ENCODE assay signal across 38 cellular contexts in the genomic region with DNA sequence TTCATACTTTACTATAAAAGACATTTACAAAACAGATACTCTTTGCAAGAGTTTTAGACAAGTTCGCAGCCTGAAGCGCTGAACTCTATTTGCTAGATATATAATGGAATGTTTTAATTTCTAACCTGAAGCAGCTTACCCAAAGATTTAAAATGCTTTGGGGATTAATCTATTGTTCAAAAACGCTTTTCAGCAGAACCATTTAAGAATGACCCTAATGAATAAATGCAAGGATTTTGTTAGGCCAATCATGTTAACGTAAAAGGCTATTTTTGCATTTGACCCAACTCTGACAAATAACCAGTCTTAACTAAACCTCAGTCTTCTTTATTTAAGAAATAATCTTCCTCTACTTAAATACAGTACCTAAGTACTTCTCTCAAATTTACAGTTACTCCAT.
"Had no signal": no experiment of that assay in that cellular context is flagged by ENCODE, and none has a peak within 500 bp of the region (broad histone marks: within the 10 kb centered on the region; RNA-seq: fewer than 3 reads in every experiment).

No MANE protein-coding gene starts in this region.

- H3K4me3 ChIP-seq: adrenal gland, ascending aorta, body of pancreas, breast epithelium, cardiac muscle cell had no signal

- H3K27ac ChIP-seq: adrenal gland, ascending aorta, body of pancreas, brain microvascular endothelial cell, breast epithelium, cardiac muscle cell had no signal

- H3K27ac Mint-ChIP-seq: activated naive CD4-positive, alpha-beta T cell treated with anti-CD3 and anti-CD28 coated beads for 36 hours; activated naive CD4-positive, alpha-beta T cell treated with anti-CD3 and anti-CD28 coated beads, Interleukin-2, amount 10 ng/mL, durations not matched to agents 7 days and 5 days; activated naive CD4-positive, alpha-beta T cell treated with anti-CD3 and anti-CD28 coated beads, Interleukin-2, amount 50 U/mL, for 24 hours; activated naive CD4-positive, alpha-beta T cell treated with anti-CD3 and anti-CD28 coated beads, Interleukin-2, amount 50 U/mL, for 72 hours; activated naive CD8-positive, alpha-beta T cell; activated naive CD8-positive, alpha-beta T cell treated with anti-CD3 and anti-CD28 coated beads for 36 hours; activated naive CD8-positive, alpha-beta T cell treated with anti-CD3 and anti-CD28 coated beads, Interleukin-2, amount 10 ng/mL, durations not matched to agents 7 days and 5 days; activated naive CD8-positive, alpha-beta T cell treated with anti-CD3 and anti-CD28 coated beads, Interleukin-2, amount 50 U/mL, for 24 hours; activated T-cell treated with anti-CD3 and anti-CD28 coated beads, Interleukin-2, amount 50 U/mL, for 24 hours; activated T-cell treated with anti-CD3 and anti-CD28 coated beads, Interleukin-2, amount 50 U/mL, for 72 hours; activated T-helper 1 cell treated with anti-CD3 and anti-CD28 coated beads, Interleukin-12 subunit alpha, Interleukin-12 subunit beta, Interleukin-2, Interleukin-4 antibody, amounts not matched to agents 30 ng/mL and 10 ng/mL and 1 ng/mL, durations not matched to agents 14 hours and 24 hours and 36 hours; activated T-helper 17 cell treated with anti-CD3 and anti-CD28 coated beads, Interleukin-2, amount 50 U/mL, for 72 hours; activated T-helper 2 cell treated with anti-CD3 and anti-CD28 coated beads, Interferon-gamma antibody, Interleukin-2, Interleukin-4, amounts not matched to agents 10 μg/mL and 5 μg/mL and 100 μg/mL, durations not matched to agents 14 hours and 24 hours and 36 hours; brain had no signal

- H3K27me3 Mint-ChIP-seq: activated naive CD4-positive, alpha-beta T cell treated with anti-CD3 and anti-CD28 coated beads, Interleukin-2, amount 10 ng/mL, durations not matched to agents 7 days and 5 days; activated naive CD4-positive, alpha-beta T cell treated with anti-CD3 and anti-CD28 coated beads, Interleukin-2, amount 50 U/mL, for 24 hours; activated naive CD8-positive, alpha-beta T cell; activated naive CD8-positive, alpha-beta T cell treated with anti-CD3 and anti-CD28 coated beads for 36 hours; activated naive CD8-positive, alpha-beta T cell treated with anti-CD3 and anti-CD28 coated beads, Interleukin-2, amount 10 ng/mL, durations not matched to agents 7 days and 5 days; activated naive CD8-positive, alpha-beta T cell treated with anti-CD3 and anti-CD28 coated beads, Interleukin-2, amount 50 U/mL, for 24 hours; activated T-cell treated with anti-CD3 and anti-CD28 coated beads, Interleukin-2, amount 50 U/mL, for 24 hours; activated T-helper 17 cell treated with anti-CD3 and anti-CD28 coated beads, Interleukin-2, amount 50 U/mL, for 72 hours; central memory CD8-positive, alpha-beta T cell had no signal

- H3K4me3 Mint-ChIP-seq: activated naive CD4-positive, alpha-beta T cell treated with anti-CD3 and anti-CD28 coated beads for 36 hours; activated naive CD4-positive, alpha-beta T cell treated with anti-CD3 and anti-CD28 coated beads, Interleukin-2, amount 10 ng/mL, durations not matched to agents 7 days and 5 days; activated naive CD4-positive, alpha-beta T cell treated with anti-CD3 and anti-CD28 coated beads, Interleukin-2, amount 50 U/mL, for 24 hours; activated naive CD8-positive, alpha-beta T cell; activated naive CD8-positive, alpha-beta T cell treated with anti-CD3 and anti-CD28 coated beads for 36 hours; activated naive CD8-positive, alpha-beta T cell treated with anti-CD3 and anti-CD28 coated beads, Interleukin-2, amount 10 ng/mL, durations not matched to agents 7 days and 5 days; activated naive CD8-positive, alpha-beta T cell treated with anti-CD3 and anti-CD28 coated beads, Interleukin-2, amount 50 U/mL, for 24 hours; activated T-cell treated with anti-CD3 and anti-CD28 coated beads, Interleukin-2, amount 50 U/mL, for 24 hours; activated T-cell treated with anti-CD3 and anti-CD28 coated beads, Interleukin-2, amount 50 U/mL, for 4 hours; activated T-cell treated with anti-CD3 and anti-CD28 coated beads, Interleukin-2, amount 50 U/mL, for 72 hours; activated T-helper 1 cell treated with anti-CD3 and anti-CD28 coated beads, Interleukin-12 subunit alpha, Interleukin-12 subunit beta, Interleukin-2, Interleukin-4 antibody, amounts not matched to agents 30 ng/mL and 10 ng/mL and 1 ng/mL, durations not matched to agents 14 hours and 24 hours and 36 hours; activated T-helper 17 cell treated with anti-CD3 and anti-CD28 coated beads, Interleukin-2, amount 50 U/mL, for 72 hours; brain; central memory CD8-positive, alpha-beta T cell had no signal

- DNase-seq: activated effector memory CD4-positive, alpha-beta T cell treated with anti-CD3 and anti-CD28 coated beads, Interleukin-2, amount 50 U/mL, for 16 hours; activated effector memory CD4-positive, alpha-beta T cell treated with Interleukin-2 at 50 U/mL for 16 hours; activated gamma-delta T cell; activated gamma-delta T cell treated with Interleukin-2 at 50 U/mL for 16 hours; activated naive CD4-positive, alpha-beta T cell; activated naive CD4-positive, alpha-beta T cell treated with anti-CD3 and anti-CD28 coated beads for 36 hours; activated naive CD4-positive, alpha-beta T cell treated with anti-CD3 and anti-CD28 coated beads, Interleukin-2, amount 10 ng/mL, durations not matched to agents 7 days and 5 days; activated naive CD4-positive, alpha-beta T cell treated with anti-CD3 and anti-CD28 coated beads, Interleukin-2, amount 50 U/mL, for 16 hours; activated naive CD4-positive, alpha-beta T cell treated with Interleukin-2 at 50 U/mL for 16 hours; activated naive CD8-positive, alpha-beta T cell treated with anti-CD3 and anti-CD28 coated beads for 36 hours; activated naive CD8-positive, alpha-beta T cell treated with anti-CD3 and anti-CD28 coated beads, Interleukin-2, amount 10 ng/mL, durations not matched to agents 7 days and 5 days; activated naive CD8-positive, alpha-beta T cell treated with anti-CD3 and anti-CD28 coated beads, Interleukin-2, amount 50 U/mL, for 24 hours; activated T-cell treated with anti-CD3 and anti-CD28 coated beads, Interleukin-2, amount 50 U/mL, for 1 hour; activated T-cell treated with anti-CD3 and anti-CD28 coated beads, Interleukin-2, amount 50 U/mL, for 24 hours; activated T-cell treated with anti-CD3 and anti-CD28 coated beads, Interleukin-2, amount 50 U/mL, for 4 hours; activated T-cell treated with anti-CD3 and anti-CD28 coated beads, Interleukin-2, amount 50 U/mL, for 48 hours; activated T-cell treated with anti-CD3 and anti-CD28 coated beads, Interleukin-2, amount 50 U/mL, for 72 hours; adrenal gland; amniotic stem cell; amygdala; anterior cingulate cortex; aorta; body of pancreas; brain microvascular endothelial cell; caudate nucleus; central memory CD4-positive, alpha-beta T cell; cerebellar nuclear complex had no signal

- H3K36me3 ChIP-seq: adrenal gland, ascending aorta, brain microvascular endothelial cell, breast epithelium, cardiac muscle cell had no signal

- H3K9me3 Mint-ChIP-seq: activated naive CD8-positive, alpha-beta T cell treated with anti-CD3 and anti-CD28 coated beads, Interleukin-2, amount 10 ng/mL, durations not matched to agents 7 days and 5 days; activated T-helper 1 cell treated with anti-CD3 and anti-CD28 coated beads, Interleukin-12 subunit alpha, Interleukin-12 subunit beta, Interleukin-2, Interleukin-4 antibody, amounts not matched to agents 30 ng/mL and 10 ng/mL and 1 ng/mL, durations not matched to agents 14 hours and 24 hours and 36 hours had no signal

- H3K9me3 ChIP-seq: adrenal gland, ascending aorta, body of pancreas, breast epithelium had no signal

- ATAC-seq: activated naive CD4-positive, alpha-beta T cell treated with anti-CD3 and anti-CD28 coated beads, Interleukin-2, amount 50 U/mL, for 72 hours; activated naive CD8-positive, alpha-beta T cell treated with anti-CD3 and anti-CD28 coated beads, Interleukin-2, amount 50 U/mL, for 24 hours; activated T-cell treated with anti-CD3 and anti-CD28 coated beads, Interleukin-2, amount 50 U/mL, for 4 hours; activated T-cell treated with anti-CD3 and anti-CD28 coated beads, Interleukin-2, amount 50 U/mL, for 72 hours; activated T-helper 17 cell treated with anti-CD3 and anti-CD28 coated beads, Interleukin-2, amount 50 U/mL, for 72 hours; body of pancreas had no signal

- H3K36me3 Mint-ChIP-seq: activated naive CD4-positive, alpha-beta T cell treated with anti-CD3 and anti-CD28 coated beads, Interleukin-2, amount 10 ng/mL, durations not matched to agents 7 days and 5 days; activated naive CD4-positive, alpha-beta T cell treated with anti-CD3 and anti-CD28 coated beads, Interleukin-2, amount 50 U/mL, for 24 hours; activated naive CD4-positive, alpha-beta T cell treated with anti-CD3 and anti-CD28 coated beads, Interleukin-2, amount 50 U/mL, for 72 hours; activated naive CD8-positive, alpha-beta T cell; activated naive CD8-positive, alpha-beta T cell treated with anti-CD3 and anti-CD28 coated beads for 36 hours; activated naive CD8-positive, alpha-beta T cell treated with anti-CD3 and anti-CD28 coated beads, Interleukin-2, amount 10 ng/mL, durations not matched to agents 7 days and 5 days; brain had no signal

- H3K4me1 ChIP-seq: adrenal gland, ascending aorta, body of pancreas, breast epithelium had no signal

- H3K4me1 Mint-ChIP-seq: activated naive CD4-positive, alpha-beta T cell treated with anti-CD3 and anti-CD28 coated beads, Interleukin-2, amount 10 ng/mL, durations not matched to agents 7 days and 5 days; activated naive CD4-positive, alpha-beta T cell treated with anti-CD3 and anti-CD28 coated beads, Interleukin-2, amount 50 U/mL, for 24 hours; activated naive CD8-positive, alpha-beta T cell treated with anti-CD3 and anti-CD28 coated beads for 36 hours; activated naive CD8-positive, alpha-beta T cell treated with anti-CD3 and anti-CD28 coated beads, Interleukin-2, amount 10 ng/mL, durations not matched to agents 7 days and 5 days; activated naive CD8-positive, alpha-beta T cell treated with anti-CD3 and anti-CD28 coated beads, Interleukin-2, amount 50 U/mL, for 24 hours; activated T-helper 17 cell treated with anti-CD3 and anti-CD28 coated beads, Interleukin-2, amount 50 U/mL, for 72 hours; brain; central memory CD8-positive, alpha-beta T cell had no signal

- H3K27me3 ChIP-seq: adrenal gland, ascending aorta, body of pancreas, brain microvascular endothelial cell, breast epithelium, cardiac muscle cell had no signal
